Comparison of ENCODE assay signal across 9 cellular contexts in the genomic region with DNA sequence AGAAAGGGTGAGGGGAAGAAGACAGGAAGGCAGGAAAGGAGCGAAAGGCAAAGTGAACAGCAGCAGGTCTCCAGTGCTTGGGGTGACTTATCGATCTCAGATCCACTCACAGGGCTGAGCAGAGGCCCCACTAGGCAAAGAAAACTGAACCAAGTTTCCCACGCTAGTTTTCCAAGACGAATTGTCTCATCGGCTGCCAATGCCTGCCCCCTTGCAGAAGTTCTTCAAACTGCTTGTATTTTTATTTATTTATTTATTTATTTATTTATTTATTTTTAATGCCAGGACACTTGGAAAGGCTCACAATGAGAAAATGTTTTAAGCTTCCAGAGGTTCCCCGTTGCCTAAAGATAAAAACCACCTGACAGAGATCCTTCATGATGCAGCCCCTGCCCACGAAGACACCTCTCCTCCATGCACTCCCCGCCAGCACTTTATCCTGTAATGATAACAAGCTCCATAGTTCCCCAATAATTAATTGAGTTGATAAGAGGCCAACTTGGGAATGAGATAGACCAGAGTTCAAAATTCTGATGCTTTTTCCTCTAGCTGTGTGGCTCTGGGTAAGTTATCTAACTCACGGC. TPM values are rescaled to one million over a fixed set of nuclear protein-coding genes. Genes with fewer than 3 reads are reported as not detected.
A peak's percentile ranks its signal among the peaks of the same experiment; 100 is the strongest.
DNase-seq lines count a peak whose midpoint lies in the region; ATAC-seq and TF ChIP-seq lines count a peak whose summit lies in the region.
"Had no signal": no experiment of that assay in that cellular context is flagged by ENCODE, and none has a peak within 500 bp of the region (broad histone marks: within the 10 kb centered on the region; RNA-seq: fewer than 3 reads in every experiment).

No MANE protein-coding gene starts in this region.

- no peak overlapping the region for H3K27ac ChIP-seq in foreskin keratinocyte

- H3K27me3 ChIP-seq in foreskin keratinocyte = no peaks in the 10 kb centered on the region

- peak; percentile 53 for TF ChIP-seq CTCF in foreskin keratinocyte (conservative IDR thresholded peaks at IDR 0.05)

- DNase-seq in NCI-H82 (lab: John Stamatoyannopoulos, UW) = peak; percentile 61
- DNase-seq in NCI-H82 treated with DMSO at 0.1 percent for 48 hours (lab: John Stamatoyannopoulos, UW; ENCODE audit: unreplicated experiment) = no peak
- peak; percentile 26 for DNase-seq in RPMI8226
- no peak for DNase-seq in foreskin keratinocyte
- peak; percentile 78 for DNase-seq in superior temporal gyrus (ENCODE audit: extremely low spot score)
- no peak for DNase-seq in islet precursor cell
- DNase-seq: DMS153 had no signal

- ATAC-seq in foreskin keratinocyte (no peak), HG03097 (IDR thresholded peaks at IDR 0.05; ENCODE audit: low FRiP score, unreplicated experiment) (no peak), GM18909 (IDR thresholded peaks at IDR 0.05; ENCODE audit: poor library complexity, unreplicated experiment) (no peak)

- H3K4me1 ChIP-seq in foreskin keratinocyte = no peaks in the 10 kb centered on the region

RNA-seq across cellular contexts. Expression of a gene that starts 43.2 kb away (rescaled TPM):
- total RNA-seq in foreskin keratinocyte = 16.9 and 27.2 TPM in 2 replicates
- polyA plus RNA-seq in foreskin keratinocyte = 32.9 and 45.0 TPM in 2 replicates

RNA-seq across cellular contexts. Expression of a gene that starts 46.2 kb away (rescaled TPM):
- not detected in 2 replicates for total RNA-seq in foreskin keratinocyte
- not detected in 2 replicates for polyA plus RNA-seq in foreskin keratinocyte

Comparison
In these comparisons a context has a peak if more than half of its experiments do, and no peak if none do; other contexts are left out.
1. DNase-seq: peak in NCI-H82 (single experiment), RPMI8226 (single experiment) and superior temporal gyrus (single experiment); none in NCI-H82 treated with DMSO at 0.1 percent for 48 hours (single experiment), foreskin keratinocyte (0 of 2) and islet precursor cell (single experiment).